ENCODE assay signal across 8 cellular contexts in genomic region chr7:44637788-44638594, GRCh38. TPM values are rescaled to one million over a fixed set of nuclear protein-coding genes. Genes with fewer than 3 reads are reported as not detected.
A peak's percentile ranks its signal among the peaks of the same experiment; 100 is the strongest.
DNase-seq lines count a peak whose midpoint lies in the region; ATAC-seq and TF ChIP-seq lines count a peak whose summit lies in the region.

No MANE protein-coding gene starts in this region.

- no peaks in the 10 kb centered on the region for H4K20me1 ChIP-seq in hepatocyte (ENCODE audit: insufficient read depth, poor library complexity, severe bottlenecking)

- no peaks in the 10 kb centered on the region for H3K27me3 ChIP-seq in hepatocyte

- peaks cover 0 to 29% of the 10 kb centered on the region in 2 donors for H3K36me3 Mint-ChIP-seq in activated naive CD4-positive, alpha-beta T cell treated with anti-CD3 and anti-CD28 coated beads, Interleukin-2, amount 50 U/mL, for 72 hours

- WGBS in hepatocyte (ENCODE audit: low lambda C conversion rate, missing lambda C conversion rate), result 86% methylated on average over 6 of the region's 8 CpGs

- no peaks in the 10 kb centered on the region for H3K9me3 Mint-ChIP-seq in activated naive CD4-positive, alpha-beta T cell treated with anti-CD3 and anti-CD28 coated beads, Interleukin-2, amount 50 U/mL, for 72 hours

- no peaks in the 10 kb centered on the region for H3K9me3 ChIP-seq in hepatocyte (ENCODE audit: low read depth)

- no peak overlapping the region for H3K4me2 ChIP-seq in hepatocyte

- ATAC-seq in GM18907 (IDR thresholded peaks at IDR 0.05; ENCODE audit: unreplicated experiment), result peak; percentile 39
- ATAC-seq in HG03060 (IDR thresholded peaks at IDR 0.05; ENCODE audit: low read depth, unreplicated experiment), result peak; percentile 32
- ATAC-seq in activated naive CD4-positive, alpha-beta T cell treated with anti-CD3 and anti-CD28 coated beads, Interleukin-2, amount 50 U/mL, for 72 hours, result peak; percentile 77 to 82

- no peaks in the 10 kb centered on the region for H3K9me2 ChIP-seq in hepatocyte (replicated peaks; ENCODE audit: insufficient read depth)

- H3K27ac Mint-ChIP-seq in activated naive CD4-positive, alpha-beta T cell treated with anti-CD3 and anti-CD28 coated beads, Interleukin-2, amount 50 U/mL, for 72 hours, result peak overlapping the region; percentile 97 to 100

- no peak overlapping the region for H3K4me3 ChIP-seq in hepatocyte

- peak; percentile 48 for DNase-seq in SIG-M5 (lab: John Stamatoyannopoulos, UW)
- peak; percentile 63 to 83 for DNase-seq in activated naive CD4-positive, alpha-beta T cell treated with anti-CD3 and anti-CD28 coated beads, Interleukin-2, amount 50 U/mL, for 72 hours (ENCODE audit: low spot score in 2 of 2)
- peak; percentile 60 for DNase-seq in hepatocyte (ENCODE audit: low spot score)
- DNase-seq in stimulated activated CD4-positive, alpha-beta T cell treated with anti-CD3 and anti-CD28 coated beads, TNF-alpha, amount 100 ng/mL, for 1 hour (ENCODE audit: low read depth in 3 of 3, low spot score in 1 of 3), result peak; percentile 50 to 56 (median 54)
- no peak for DNase-seq in NCI-H2227 treated with DMSO at 0.1 percent for 48 hours (lab: John Stamatoyannopoulos, UW)
- DNase-seq in NCI-H2171 (lab: John Stamatoyannopoulos, UW), result no peak

- peaks cover 34% of the 10 kb centered on the region for H3K79me2 ChIP-seq in hepatocyte

- TF ChIP-seq CTCF in hepatocyte (IDR thresholded peaks at IDR 0.05; ENCODE audit: poor library complexity), result no peak

- H3K36me3 ChIP-seq in hepatocyte (replicated peaks; ENCODE audit: insufficient read depth, low read depth), result no peaks in the 10 kb centered on the region

- H2AFZ ChIP-seq in hepatocyte, result no peak overlapping the region

- H3K27ac ChIP-seq in hepatocyte, result peak overlapping the region; percentile 96

- H3K4me1 ChIP-seq in hepatocyte (ENCODE audit: insufficient read depth), result peaks cover 67% of the 10 kb centered on the region

RNA-seq across cellular contexts. Expression of gene OGDH, which starts 31.6 kb away (rescaled TPM):
- total RNA-seq in activated naive CD4-positive, alpha-beta T cell treated with anti-CD3 and anti-CD28 coated beads, Interleukin-2, amount 50 U/mL, for 72 hours, result 100 to 1,000 TPM in 1 of 2 donors, 10 to 100 TPM in 1; 53.2 to 106 TPM
- 61.1 and 65.3 TPM in 2 replicates for total RNA-seq in hepatocyte
- polyA plus RNA-seq in hepatocyte, result 38.8 and 40.8 TPM in 2 replicates

RNA-seq across cellular contexts. Expression of gene TMED4, which starts 56.0 kb away (rescaled TPM):
- 100 to 1,000 TPM in 1 of 2 donors, 10 to 100 TPM in 1; 67.1 to 114 TPM for total RNA-seq in activated naive CD4-positive, alpha-beta T cell treated with anti-CD3 and anti-CD28 coated beads, Interleukin-2, amount 50 U/mL, for 72 hours
- 239 and 245 TPM in 2 replicates for total RNA-seq in hepatocyte
- polyA plus RNA-seq in hepatocyte, result 86.7 and 94.3 TPM in 2 replicates

Comparison
In these comparisons a context has a peak if more than half of its experiments do, and no peak if none do; other contexts are left out.
1. DNase-seq: peak in SIG-M5 (single experiment), activated naive CD4-positive, alpha-beta T cell treated with anti-CD3 and anti-CD28 coated beads, Interleukin-2, amount 50 U/mL, for 72 hours (2 of 2), hepatocyte (single experiment) and stimulated activated CD4-positive, alpha-beta T cell treated with anti-CD3 and anti-CD28 coated beads, TNF-alpha, amount 100 ng/mL, for 1 hour (3 of 3); none in NCI-H2227 treated with DMSO at 0.1 percent for 48 hours (single experiment) and NCI-H2171 (single experiment).
2. Peak in every context shown above with its lines, with median percentiles within 50 percentile points of each other: ATAC-seq.